In the genomic region with DNA sequence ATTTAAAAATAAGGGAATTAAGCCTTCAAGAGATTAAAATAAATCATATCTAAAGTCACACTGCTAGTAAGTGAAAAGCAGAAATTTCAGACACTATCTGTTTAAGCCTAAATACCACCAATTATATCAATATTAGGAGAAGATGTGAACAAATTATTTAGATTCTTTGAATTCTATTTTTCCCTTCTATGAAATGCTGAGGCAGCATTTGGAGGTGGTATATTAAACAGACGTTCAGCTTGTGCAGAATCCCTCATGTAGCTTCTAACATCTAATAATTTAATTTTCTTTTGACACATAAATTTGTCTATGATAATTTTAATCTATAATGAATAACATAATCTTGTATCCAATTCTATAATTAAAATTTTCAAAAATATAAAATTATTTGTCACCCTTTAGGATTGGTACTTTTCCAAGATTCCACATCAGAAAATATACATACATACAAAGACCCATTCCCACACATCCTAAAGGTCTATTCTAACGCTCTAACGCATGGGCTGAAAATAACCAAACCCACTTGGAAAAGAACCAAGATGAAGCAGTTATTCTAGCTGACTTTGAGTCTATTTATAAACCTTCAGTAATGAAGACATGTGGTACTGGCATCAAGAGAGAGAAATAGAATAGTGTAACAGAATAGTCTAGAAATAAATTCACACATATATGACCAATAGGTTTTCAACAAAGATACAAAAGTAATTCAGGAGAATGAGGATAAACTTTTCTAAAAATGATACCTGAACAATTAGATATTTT, we compare ENCODE assay signal across 16 cellular contexts.
DNase-seq lines count a peak whose midpoint lies in the region; ATAC-seq and TF ChIP-seq lines count a peak whose summit lies in the region.
"Had no signal": no experiment of that assay in that cellular context is flagged by ENCODE, and none has a peak within 500 bp of the region (broad histone marks: within the 10 kb centered on the region; RNA-seq: fewer than 3 reads in every experiment).

No MANE protein-coding gene starts in this region.

- H3K27ac Mint-ChIP-seq in endodermal cell (peak overlapping the region; percentile 100), nephron (peak overlapping the region in 2 of 3 experiments; percentile 19 to 45)
- H3K27ac Mint-ChIP-seq: CD8-positive, alpha-beta memory T cell had no signal

- H3K27ac ChIP-seq in HUES64 (ENCODE audit: low read depth, low read length) (peak overlapping the region; percentile 83), endodermal cell (ENCODE audit: low read depth, low read length) (no peak overlapping the region)
- H3K27ac ChIP-seq: 22Rv1, BLaER1, PC-9 had no signal

- H3K4me3 ChIP-seq in HUES64 (ENCODE audit: low read length), result no peak overlapping the region
- peak overlapping the region; percentile 36 for H3K4me3 ChIP-seq in endodermal cell (ENCODE audit: low read length)
- H3K4me3 ChIP-seq: BLaER1, PC-9 had no signal

- DNase-seq in NCI-H1694 (lab: John Stamatoyannopoulos, UW), result peak; percentile 37
- DNase-seq in NCI-H1694 treated with DMSO at 0.1 percent for 48 hours (lab: John Stamatoyannopoulos, UW), result no peak
- no peak for DNase-seq in endodermal cell
- no peak for DNase-seq in activated CD8-positive, alpha-beta memory T cell treated with anti-CD3 and anti-CD28 coated beads, Interleukin-2, amount 50 U/mL, for 48 hours
- DNase-seq in T1000 (lab: John Stamatoyannopoulos, UW), result no peak
- DNase-seq: CD8-positive, alpha-beta memory T cell; NCI-H1417; NCI-H2081 treated with DMSO at 0.1 percent for 48 hours; NCI-H748 treated with DMSO at 0.1 percent for 48 hours; PC-9 had no signal

- no peak for ATAC-seq in HG02763 (IDR thresholded peaks at IDR 0.05; ENCODE audit: unreplicated experiment)
- ATAC-seq: SK-N-SH treated with all-trans-retinoic acid at 6 μM for 48 hours had no signal

- H3K9me3 Mint-ChIP-seq in endodermal cell (peaks cover 7% of the 10 kb centered on the region), nephron (peaks cover 3% of the 10 kb centered on the region)

- H3K36me3 ChIP-seq in HUES64 (ENCODE audit: insufficient read depth, low read length) (0 out of 2 replicates have a peak, but pooled peaks cover 3% of the 10 kb centered on the region), endodermal cell (ENCODE audit: control insufficient read depth, insufficient read depth, low read length) (peaks cover 38% of the 10 kb centered on the region)
- H3K36me3 ChIP-seq: BLaER1 had no signal

- H3K36me3 Mint-ChIP-seq in endodermal cell (ENCODE audit: low read depth) (peaks cover 44% of the 10 kb centered on the region), nephron (ENCODE audit: low read depth) (no peaks in the 10 kb centered on the region)

- H3K9me3 ChIP-seq in HUES64 (ENCODE audit: insufficient read depth, low read depth, low read length) (no peaks in the 10 kb centered on the region; the same call in 1 of the 2 replicates), endodermal cell (ENCODE audit: control insufficient read depth, low read length) (peaks cover 17% of the 10 kb centered on the region)
- H3K9me3 ChIP-seq: BLaER1 had no signal

- H3K4me1 Mint-ChIP-seq in endodermal cell, result peaks cover 52% of the 10 kb centered on the region
- peaks cover 17% of the 10 kb centered on the region for H3K4me1 Mint-ChIP-seq in nephron
- H3K4me1 Mint-ChIP-seq: CD8-positive, alpha-beta memory T cell had no signal

- TF ChIP-seq CTCF in endodermal cell (conservative IDR thresholded peaks at IDR 0.05) (no peak), nephron (IDR thresholded peaks at IDR 0.05; ENCODE audit: unreplicated experiment in 3 of 3) (no peak)

- H3K4me1 ChIP-seq in HUES64 (ENCODE audit: insufficient read depth, low read length) (peaks cover 22% of the 10 kb centered on the region), endodermal cell (ENCODE audit: control insufficient read depth, insufficient read depth, low read length) (no peaks in the 10 kb centered on the region)
- H3K4me1 ChIP-seq: BLaER1 had no signal

- H3K27me3 ChIP-seq in HUES64 (ENCODE audit: insufficient read depth, low read length) (no peaks in the 10 kb centered on the region), endodermal cell (ENCODE audit: control insufficient read depth, insufficient read depth, low read length, poor library complexity, severe bottlenecking) (no peaks in the 10 kb centered on the region)
- H3K27me3 ChIP-seq: BLaER1 had no signal

- peak overlapping the region; percentile 97 for H3K4me3 Mint-ChIP-seq in endodermal cell
- no peak overlapping the region for H3K4me3 Mint-ChIP-seq in nephron
- H3K4me3 Mint-ChIP-seq: CD8-positive, alpha-beta memory T cell had no signal

- 60% methylated on average over 2 of the region's 3 CpGs for WGBS in HUES64
- 70 to 79% methylated on average over 2 of the region's 3 CpGs for WGBS in endodermal cell (ENCODE audit: insufficient coverage in 1 of 2, insufficient read length in 1 of 2), 2 experiments

- H3K9ac ChIP-seq in HUES64 (ENCODE audit: low read depth, low read length), result peak overlapping the region; percentile 10; the same call in 1 of the 2 replicates
- H3K9ac ChIP-seq in endodermal cell (ENCODE audit: extremely low read depth, low read length, poor library complexity, severe bottlenecking), result peak overlapping the region; percentile 70
- H3K9ac ChIP-seq: BLaER1 had no signal

- H3K27me3 Mint-ChIP-seq in endodermal cell (ENCODE audit: insufficient read depth) (no peaks in the 10 kb centered on the region), nephron (ENCODE audit: low read depth) (peaks cover 16% of the 10 kb centered on the region)
- H3K27me3 Mint-ChIP-seq: CD8-positive, alpha-beta memory T cell had no signal
